In genomic region chr3:2083558-2083957, GRCh38 we compare ENCODE assay signal across 2 cellular contexts. TPM values are rescaled to one million over a fixed set of nuclear protein-coding genes. Genes with fewer than 3 reads are reported as not detected.
"Had no signal": no experiment of that assay in that cellular context is flagged by ENCODE, and none has a peak within 500 bp of the region (broad histone marks: within the 10 kb centered on the region; RNA-seq: fewer than 3 reads in every experiment).

No MANE protein-coding gene starts in this region.

RNA-seq across cellular contexts. Expression of gene CNTN4, which starts 15.1 kb away (rescaled TPM):
- total RNA-seq: GM23248, HFFc6 had no signal
- polyA plus RNA-seq: GM23248 had no signal
